12 cellular contexts compared by ENCODE assay signal in the genomic region with DNA sequence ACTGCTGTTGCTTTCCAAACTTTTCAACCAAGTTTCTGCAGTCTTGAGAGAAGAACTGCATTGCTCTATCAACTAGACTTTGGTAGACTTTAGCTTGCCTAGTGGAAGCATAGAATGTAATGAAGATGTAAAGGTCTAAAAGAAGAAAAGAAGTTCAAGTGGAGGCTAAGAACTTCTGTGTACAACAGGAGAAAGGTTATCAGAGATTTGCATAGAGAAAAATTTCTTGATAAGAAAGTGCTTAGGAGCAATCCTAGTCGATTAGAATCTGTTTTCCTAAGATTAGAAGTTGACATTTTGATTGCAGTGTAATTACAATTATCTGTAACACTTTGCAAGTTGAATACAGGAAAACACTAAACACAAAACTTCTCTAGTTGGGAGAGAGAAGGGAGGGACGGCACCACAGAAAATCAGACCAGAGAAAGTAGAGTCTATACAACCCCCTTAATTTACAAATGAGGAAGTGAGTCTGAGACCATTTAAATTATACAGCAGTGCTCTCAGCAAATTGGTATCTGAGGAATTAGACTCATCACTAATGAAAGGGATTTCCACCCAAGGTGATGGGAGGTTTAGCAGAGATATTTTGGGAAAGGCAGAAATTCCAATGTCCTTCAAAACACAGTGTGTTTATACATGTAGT.
DNase-seq lines count a peak whose midpoint lies in the region; ATAC-seq and TF ChIP-seq lines count a peak whose summit lies in the region.
"Had no signal": no experiment of that assay in that cellular context is flagged by ENCODE, and none has a peak within 500 bp of the region (broad histone marks: within the 10 kb centered on the region; RNA-seq: fewer than 3 reads in every experiment).

No MANE protein-coding gene starts in this region.

- ATAC-seq in GM19351 (IDR thresholded peaks at IDR 0.05; ENCODE audit: unreplicated experiment), result peak; percentile 74
- peak; percentile 70 for ATAC-seq in HG02763 (IDR thresholded peaks at IDR 0.05; ENCODE audit: unreplicated experiment)
- ATAC-seq in HG03575 (IDR thresholded peaks at IDR 0.05; ENCODE audit: extremely low read depth, insufficient number of reproducible peaks, low FRiP score, unreplicated experiment), result peak; percentile 61

- WGBS in testis, 2 donors, result 65 to 69% methylated on average over 2 of the region's 2 CpGs

- TF ChIP-seq CTCF in GM10248 (IDR thresholded peaks at IDR 0.05; ENCODE audit: control extremely low read depth, extremely low read depth, low read depth, missing control alignments) (no peak), testis (IDR thresholded peaks at IDR 0.05) (no peak)

- CTCF ChIA-PET in GM10248 (lab: Yijun Ruan, JAX), result interaction anchor here (1.5 to 2.9 kb wide), 5 partner anchors 8 to 196 kb away, joined by 4 to 12 read pairs (median 6); no protein-coding TSS in a partner anchor

- no peak overlapping the region for H3K4me3 ChIP-seq in testis

- no peaks in the 10 kb centered on the region for H3K9me3 ChIP-seq in testis

- H3K36me3 ChIP-seq in testis (ENCODE audit: low read depth, missing control alignments), result no peaks in the 10 kb centered on the region

- H3K27ac ChIP-seq in testis, result no peak overlapping the region

- DNase-seq in GM10248 (ENCODE audit: extremely low spot score), result peak; percentile 35
- no peak for DNase-seq in activated CD8-positive, alpha-beta memory T cell treated with anti-CD3 and anti-CD28 coated beads, Interleukin-2, amount 50 U/mL, for 48 hours
- DNase-seq in DMS53 treated with DMSO at 0.1 percent for 48 hours (lab: John Stamatoyannopoulos, UW; ENCODE audit: unreplicated experiment), result no peak
- DNase-seq in activated CD4-positive, alpha-beta T cell treated with anti-CD3 and anti-CD28 coated beads for 48 hours, result no peak
- DNase-seq in testis, result no peak
- DNase-seq: ACHN; activated CD8-positive, alpha-beta memory T cell treated with anti-CD3 and anti-CD28 coated beads for 24 hours; NCI-H526 treated with DMSO at 0.1 percent for 48 hours; SW 1271 had no signal

- no peak for TF ChIP-seq POLR2A in testis (IDR thresholded peaks at IDR 0.05)

- intact Hi-C loops in testis (cut with DNase I; ENCODE audit: low total_unique reads), result no loop called here

- H3K4me1 ChIP-seq in testis, result no peaks in the 10 kb centered on the region

- POLR2A ChIA-PET in GM10248 (lab: Yijun Ruan, JAX), result no interaction called here

- H3K27me3 ChIP-seq in testis, result no peaks in the 10 kb centered on the region
